ENCODE assay signal across 10 cellular contexts in the genomic region with DNA sequence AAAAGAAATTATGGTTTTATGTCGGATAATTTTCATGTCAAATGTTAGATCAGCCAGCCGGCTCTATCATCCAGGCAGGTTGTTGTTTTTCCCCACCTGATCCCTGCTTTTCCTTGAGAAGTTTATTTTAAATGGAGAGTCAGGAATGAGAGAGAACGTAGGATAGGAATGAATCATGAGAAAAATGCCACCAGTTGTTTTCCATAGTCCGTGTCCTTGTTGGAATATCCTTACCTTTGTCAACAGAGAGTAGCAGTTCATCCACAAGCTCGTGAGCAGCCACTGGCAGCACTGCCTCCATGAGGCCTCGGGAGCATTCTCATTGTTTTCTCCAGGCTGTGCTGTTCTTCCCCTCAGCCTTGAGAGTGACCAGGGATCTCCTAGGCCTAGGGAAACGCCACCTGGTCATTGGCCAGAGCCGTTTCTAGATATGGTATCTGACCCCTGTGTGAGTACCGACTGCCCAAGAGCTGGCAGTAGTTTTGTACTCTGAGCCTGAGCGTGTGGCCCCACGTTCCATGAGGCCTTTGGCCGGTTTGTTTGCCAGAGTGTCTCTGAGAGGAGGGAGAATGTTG.
A peak's percentile ranks its signal among the peaks of the same experiment; 100 is the strongest.
DNase-seq lines count a peak whose midpoint lies in the region; ATAC-seq and TF ChIP-seq lines count a peak whose summit lies in the region.
"Had no signal": no experiment of that assay in that cellular context is flagged by ENCODE, and none has a peak within 500 bp of the region (broad histone marks: within the 10 kb centered on the region; RNA-seq: fewer than 3 reads in every experiment).

No MANE protein-coding gene starts in this region.

- ATAC-seq in HG03095 (IDR thresholded peaks at IDR 0.05; ENCODE audit: unreplicated experiment) (no peak), HG03432 (IDR thresholded peaks at IDR 0.05; ENCODE audit: unreplicated experiment) (no peak)

- no peak overlapping the region for H3K27ac ChIP-seq in WERI-Rb-1
- peak overlapping the region; percentile 87 to 88 for H3K27ac ChIP-seq in right atrium auricular region

- H3K9me3 ChIP-seq in WERI-Rb-1 (ENCODE audit: severe bottlenecking) (no peaks in the 10 kb centered on the region), right atrium auricular region (no peaks in the 10 kb centered on the region)

- in situ Hi-C loops in Caki2 (cut with HindIII; ENCODE audit: low pct_unique_long_range_greater_than_20kb, low sequenced_read_pairs) = no loop called here

- TF ChIP-seq CTCF in WERI-Rb-1 (IDR thresholded peaks at IDR 0.05; ENCODE audit: low read depth, low read length) (peak; percentile 38; the same call in 1 of the 2 replicates), right atrium auricular region (IDR thresholded peaks at IDR 0.05) (peak in 1 of 2 donors; percentile 21)

- H3K4me3 ChIP-seq in WERI-Rb-1 (ENCODE audit: low read depth, low read length) = no peak overlapping the region
- no peak overlapping the region for H3K4me3 ChIP-seq in right atrium auricular region

- peak; percentile 85 for DNase-seq in Caki2 (ENCODE audit: low read depth)
- peak; percentile 25 for DNase-seq in WERI-Rb-1
- DNase-seq in right atrium auricular region (ENCODE audit: low spot score) = no peak
- DNase-seq in pons (ENCODE audit: low spot score) = peak; percentile 86
- DNase-seq in NCI-H1048 (lab: John Stamatoyannopoulos, UW) = no peak
- no peak for DNase-seq in NOMO-1 treated with DMSO at 0.1 percent for 48 hours (lab: John Stamatoyannopoulos, UW; ENCODE audit: unreplicated experiment)
- DNase-seq: CD8-positive, alpha-beta memory T cell; NCI-H2171 treated with DMSO at 0.1 percent for 48 hours had no signal

- peaks cover 0 to 95% of the 10 kb centered on the region in 2 donors for H3K4me1 ChIP-seq in right atrium auricular region

- H3K27me3 ChIP-seq in WERI-Rb-1 (ENCODE audit: insufficient read depth, low read depth, severe bottlenecking) (no peaks in the 10 kb centered on the region), right atrium auricular region (no peaks in the 10 kb centered on the region)

- H3K36me3 ChIP-seq in WERI-Rb-1 (peaks cover 41% of the 10 kb centered on the region), right atrium auricular region (peaks cover 37% of the 10 kb centered on the region)

Comparison
In these comparisons a context has a peak if more than half of its experiments do, and no peak if none do; other contexts are left out.
1. DNase-seq: peak in Caki2 (single experiment), WERI-Rb-1 (single experiment) and pons (single experiment); none in right atrium auricular region (single experiment), NCI-H1048 (single experiment) and NOMO-1 treated with DMSO at 0.1 percent for 48 hours (single experiment).